1 cellular context compared by ENCODE assay signal in genomic region chr5:137757634-137758033, GRCh38.
TF ChIP-seq lines count a peak whose summit lies in the region.

No MANE protein-coding gene starts in this region.

TF ChIP-seq in GM12878, 131 proteins besides CTCF, POLR2A, EP300 and RAD21:
- TF ChIP-seq NFYA (IDR thresholded peaks at IDR 0.05; ENCODE audit: borderline replicate concordance, low read depth, low read length), result no peak
- no peak for TF ChIP-seq SREBF1 (IDR thresholded peaks at IDR 0.05; ENCODE audit: low read length)
- TF ChIP-seq EED (IDR thresholded peaks at IDR 0.05; ENCODE audit: low read depth), result no peak
- TF ChIP-seq, protein P1, sequence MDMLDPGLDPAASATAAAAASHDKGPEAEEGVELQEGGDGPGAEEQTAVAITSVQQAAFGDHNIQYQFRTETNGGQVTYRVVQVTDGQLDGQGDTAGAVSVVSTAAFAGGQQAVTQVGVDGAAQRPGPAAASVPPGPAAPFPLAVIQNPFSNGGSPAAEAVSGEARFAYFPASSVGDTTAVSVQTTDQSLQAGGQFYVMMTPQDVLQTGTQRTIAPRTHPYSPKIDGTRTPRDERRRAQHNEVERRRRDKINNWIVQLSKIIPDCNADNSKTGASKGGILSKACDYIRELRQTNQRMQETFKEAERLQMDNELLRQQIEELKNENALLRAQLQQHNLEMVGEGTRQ (IDR thresholded peaks at IDR 0.05; ENCODE audit: borderline replicate concordance, low read depth, low read length), result no peak
- no peak for TF ChIP-seq STAT3 (IDR thresholded peaks at IDR 0.05; ENCODE audit: low read depth, low read length)
- TF ChIP-seq SUZ12 (IDR thresholded peaks at IDR 0.05; ENCODE audit: unreplicated experiment), result no peak
- no peak for TF ChIP-seq TCF7 (IDR thresholded peaks at IDR 0.05; ENCODE audit: borderline replicate concordance)
- no peak for TF ChIP-seq MYB (IDR thresholded peaks at IDR 0.05; ENCODE audit: borderline replicate concordance, low read depth, low read length)
- TF ChIP-seq, protein P2, sequence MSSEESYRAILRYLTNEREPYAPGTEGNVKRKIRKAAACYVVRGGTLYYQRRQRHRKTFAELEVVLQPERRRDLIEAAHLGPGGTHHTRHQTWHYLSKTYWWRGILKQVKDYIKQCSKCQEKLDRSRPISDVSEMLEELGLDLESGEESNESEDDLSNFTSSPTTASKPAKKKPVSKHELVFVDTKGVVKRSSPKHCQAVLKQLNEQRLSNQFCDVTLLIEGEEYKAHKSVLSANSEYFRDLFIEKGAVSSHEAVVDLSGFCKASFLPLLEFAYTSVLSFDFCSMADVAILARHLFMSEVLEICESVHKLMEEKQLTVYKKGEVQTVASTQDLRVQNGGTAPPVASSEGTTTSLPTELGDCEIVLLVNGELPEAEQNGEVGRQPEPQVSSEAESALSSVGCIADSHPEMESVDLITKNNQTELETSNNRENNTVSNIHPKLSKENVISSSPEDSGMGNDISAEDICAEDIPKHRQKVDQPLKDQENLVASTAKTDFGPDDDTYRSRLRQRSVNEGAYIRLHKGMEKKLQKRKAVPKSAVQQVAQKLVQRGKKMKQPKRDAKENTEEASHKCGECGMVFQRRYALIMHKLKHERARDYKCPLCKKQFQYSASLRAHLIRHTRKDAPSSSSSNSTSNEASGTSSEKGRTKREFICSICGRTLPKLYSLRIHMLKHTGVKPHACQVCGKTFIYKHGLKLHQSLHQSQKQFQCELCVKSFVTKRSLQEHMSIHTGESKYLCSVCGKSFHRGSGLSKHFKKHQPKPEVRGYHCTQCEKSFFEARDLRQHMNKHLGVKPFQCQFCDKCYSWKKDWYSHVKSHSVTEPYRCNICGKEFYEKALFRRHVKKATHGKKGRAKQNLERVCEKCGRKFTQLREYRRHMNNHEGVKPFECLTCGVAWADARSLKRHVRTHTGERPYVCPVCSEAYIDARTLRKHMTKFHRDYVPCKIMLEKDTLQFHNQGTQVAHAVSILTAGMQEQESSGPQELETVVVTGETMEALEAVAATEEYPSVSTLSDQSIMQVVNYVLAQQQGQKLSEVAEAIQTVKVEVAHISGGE (CRISPR knock-in tag; IDR thresholded peaks at IDR 0.05), result no peak
- TF ChIP-seq CBX3 (IDR thresholded peaks at IDR 0.05; ENCODE audit: borderline replicate concordance, low read depth), result no peak
- no peak for TF ChIP-seq SIN3A (IDR thresholded peaks at IDR 0.05; ENCODE audit: low read depth, low read length)
- no peak for TF ChIP-seq SUPT20H (IDR thresholded peaks at IDR 0.05; ENCODE audit: borderline replicate concordance, control insufficient read depth, low read depth, low read length)
- TF ChIP-seq MEF2B (IDR thresholded peaks at IDR 0.05; ENCODE audit: partially characterized antibody, poor library complexity, severe bottlenecking), result no peak
- TF ChIP-seq NBN (IDR thresholded peaks at IDR 0.05), result no peak
- no peak for TF ChIP-seq ZNF687 (IDR thresholded peaks at IDR 0.05)
- no peak for TF ChIP-seq RBBP5 (conservative IDR thresholded peaks at IDR 0.05)
